ENCODE assay signal across 12 cellular contexts in genomic region chr6:27901801-27902200, GRCh38. TPM values are rescaled to one million over a fixed set of nuclear protein-coding genes. Genes with fewer than 3 reads are reported as not detected.
DNase-seq lines count a peak whose midpoint lies in the region; ATAC-seq, FAIRE-seq and TF ChIP-seq lines count a peak whose summit lies in the region.
"Had no signal": no experiment of that assay in that cellular context is flagged by ENCODE, and none has a peak within 500 bp of the region (broad histone marks: within the 10 kb centered on the region; RNA-seq: fewer than 3 reads in every experiment).

No MANE protein-coding gene starts in this region.

- H3K36me3 ChIP-seq in HepG2 (replicated peaks in 1 of 2; ENCODE audit: control insufficient read depth in 1 of 2, insufficient read depth in 2 of 2, low read length in 2 of 2) = no peaks in the 10 kb centered on the region
- no peaks in the 10 kb centered on the region for H3K36me3 ChIP-seq in right lobe of liver
- no peaks in the 10 kb centered on the region for H3K36me3 ChIP-seq in Panc1 (ENCODE audit: control insufficient read depth, insufficient read depth, low read length)
- no peaks in the 10 kb centered on the region for H3K36me3 ChIP-seq in endocrine pancreas (ENCODE audit: control insufficient read depth, insufficient read depth, low read length)

- in situ Hi-C loops in HepG2 (cut with HindIII; ENCODE audit: extremely low pct_ligation_motif_present, low pct_unique_long_range_greater_than_20kb) (loop anchor here (10.0 kb wide), 1 partner anchor 727 kb away; no protein-coding TSS in a partner anchor), Panc1 (cut with HindIII; ENCODE audit: low pct_unique_long_range_greater_than_20kb, low sequenced_read_pairs) (no loop called here)

- POLR2A ChIA-PET in HepG2 (lab: Yijun Ruan, JAX) = interaction anchor here (0.8 to 1.4 kb wide), 3 partner anchors 9 to 768 kb away, joined by 3 to 13 read pairs (median 4); a partner anchor contains a TSS
- POLR2A ChIA-PET in Panc1 (lab: Charles Lee) = interaction anchor here (0.6 to 1.3 kb wide), 3 partner anchors 9 to 210 kb away, joined by 4 to 10 read pairs (median 5); a partner anchor contains a TSS

- H3K27ac ChIP-seq in HepG2 (ENCODE audit: extremely low read length, insufficient read depth, low read length) (no peak overlapping the region), right lobe of liver (no peak overlapping the region), Panc1 (ENCODE audit: low read length) (peak overlapping the region; percentile 64; the same call in 1 of the 2 replicates)

- ATAC-seq in HepG2 = no peak
- ATAC-seq in right lobe of liver = no peak
- no peak for ATAC-seq in Panc1
- ATAC-seq in GM19035 (IDR thresholded peaks at IDR 0.05; ENCODE audit: unreplicated experiment) = no peak

- H3K4me3 ChIP-seq in HepG2 (replicated peaks in 1 of 3; ENCODE audit: insufficient read depth in 1 of 3, low read depth in 2 of 3, low read length in 3 of 3) (no peak overlapping the region; a peak in 1 of 6 replicates), right lobe of liver (no peak overlapping the region), Panc1 (ENCODE audit: low read depth in 2 of 2, low read length in 2 of 2) (peak overlapping the region in 1 of 2 experiments; percentile 78; a peak in 2 of 4 replicates), endocrine pancreas (ENCODE audit: control insufficient read depth, insufficient read depth, low read length) (peak overlapping the region; percentile 98)

- FAIRE-seq in HepG2 (lab: Jason Lieb, UNC) (no peak), urothelium cell line (lab: Jason Lieb, UNC) (no peak)

- no TSS peak for BruUV-seq in HepG2 (replicated peaks; lab: Mats Ljungman, UMichigan)
- no TSS peak for BruUV-seq in Panc1 (replicated peaks; lab: Mats Ljungman, UMichigan)

- peaks cover 25% of the 10 kb centered on the region for H3K4me1 ChIP-seq in HepG2 (ENCODE audit: insufficient read depth, low read length)
- H3K4me1 ChIP-seq in right lobe of liver = peaks cover 0 to 5% (median 3%) of the 10 kb centered on the region in 4 donors
- H3K4me1 ChIP-seq in Panc1 (ENCODE audit: control insufficient read depth, insufficient read depth, low read length) = peaks cover 13% of the 10 kb centered on the region
- no peaks in the 10 kb centered on the region for H3K4me1 ChIP-seq in endocrine pancreas (ENCODE audit: control insufficient read depth, insufficient read depth, low read length)

- TF ChIP-seq POLR2A in HepG2 (IDR thresholded peaks at IDR 0.05; ENCODE audit: insufficient read depth in 1 of 2, low read depth in 2 of 2, low read length in 2 of 2) (no peak), right lobe of liver (IDR thresholded peaks at IDR 0.05) (no peak)

- H3K79me2 ChIP-seq in HepG2 (ENCODE audit: insufficient read depth, low read length) = no peaks in the 10 kb centered on the region

- no peaks in the 10 kb centered on the region for H3K9me3 ChIP-seq in HepG2 (ENCODE audit: low read length)
- no peaks in the 10 kb centered on the region for H3K9me3 ChIP-seq in right lobe of liver
- H3K9me3 ChIP-seq in Panc1 (ENCODE audit: control insufficient read depth, insufficient read depth, low read depth, low read length) = no peaks in the 10 kb centered on the region
- no peaks in the 10 kb centered on the region for H3K9me3 ChIP-seq in endocrine pancreas (ENCODE audit: control insufficient read depth, low read length)

- WGBS in HepG2 (ENCODE audit: low lambda C conversion rate) = 84% methylated on average over 8 of the region's 8 CpGs
- WGBS in right lobe of liver (ENCODE audit: insufficient coverage, low coverage, low lambda C conversion rate, missing lambda C conversion rate) = 81% methylated on average over 7 of the region's 8 CpGs

- TF ChIP-seq RAD21 in HepG2 (CRISPR knock-in tag; IDR thresholded peaks at IDR 0.05) = no peak

- CTCF ChIA-PET in HepG2 (lab: Yijun Ruan, JAX; ENCODE audit: low intra/inter-chr PET ratio, low total read pairs) = interaction anchor here (1.2 kb wide), 1 partner anchor 129 kb away, joined by 3 read pairs; no protein-coding TSS in a partner anchor
- CTCF ChIA-PET in Panc1 (lab: Charles Lee) = interaction anchor here (0.7 kb wide), 2 partner anchors 65 to 74 kb away, joined by 3 to 7 read pairs; no protein-coding TSS in a partner anchor

- no peaks in the 10 kb centered on the region; the same call in 1 of the 2 replicates for H4K20me1 ChIP-seq in HepG2 (ENCODE audit: insufficient read depth, low read length)

- H3K4me2 ChIP-seq in HepG2 (ENCODE audit: low read depth, low read length) = no peak overlapping the region

- no peak for DNase-seq in HepG2 (ENCODE audit: low spot score)
- no peak for DNase-seq in right lobe of liver
- no peak for DNase-seq in Panc1 (ENCODE audit: low read depth, low spot score)
- peak; percentile 37 for DNase-seq in urothelium cell line (ENCODE audit: low spot score)
- no peak for DNase-seq in GM10266 (ENCODE audit: extremely low spot score)
- DNase-seq in iPS-NIHi11 (ENCODE audit: low spot score) = no peak

- intact Hi-C loops in HepG2 (cut with micrococcal nuclease; ENCODE audit: unreplicated experiment) (loop anchor here (2.0 to 10.0 kb wide), 4 partner anchors 183 to 724 kb away; partner anchors contain the start of gene ZNF165), right lobe of liver (cut with DNase I) (no loop called here), Panc1 (cut with micrococcal nuclease; ENCODE audit: unreplicated experiment) (loop anchor here (5.0 to 10.0 kb wide), 2 partner anchors 310 to 453 kb away; no protein-coding TSS in a partner anchor)

- no peak overlapping the region for H3K9ac ChIP-seq in HepG2 (ENCODE audit: insufficient read depth, low read depth, low read length)
- no peak overlapping the region for H3K9ac ChIP-seq in endocrine pancreas (ENCODE audit: control insufficient read depth, insufficient read depth, low read length)

- no peak overlapping the region for H2AFZ ChIP-seq in HepG2 (ENCODE audit: low read length)

- TF ChIP-seq EP300 in HepG2 (IDR thresholded peaks at IDR 0.05; ENCODE audit: low read depth in 2 of 2, low read length in 2 of 2) (no peak), HepG2 (CRISPR knock-in tag; IDR thresholded peaks at IDR 0.05; ENCODE audit: borderline replicate concordance) (no peak)

- H3K27me3 ChIP-seq in HepG2 (ENCODE audit: control insufficient read depth in 1 of 2, insufficient read depth in 2 of 2, low read length in 2 of 2) (no peaks in the 10 kb centered on the region), right lobe of liver (no peaks in the 10 kb centered on the region), Panc1 (ENCODE audit: control insufficient read depth, insufficient read depth, low read length) (no peaks in the 10 kb centered on the region), endocrine pancreas (ENCODE audit: control insufficient read depth, insufficient read depth, low read length) (no peaks in the 10 kb centered on the region)

- TF ChIP-seq CTCF in HepG2 (CRISPR knock-in tag; IDR thresholded peaks at IDR 0.05) (no peak), right lobe of liver (IDR thresholded peaks at IDR 0.05) (no peak), Panc1 (IDR thresholded peaks at IDR 0.05) (no peak), GM10266 (IDR thresholded peaks at IDR 0.05; ENCODE audit: control insufficient read depth, insufficient read depth, low read depth, missing control alignments) (no peak)

RNA-seq across cellular contexts. Expression of gene OR2B2, which starts 10.4 kb away (rescaled TPM):
- total RNA-seq in HepG2 (2016; rRNA removed; fragmentation: Illumina TruSeq; extraction: Trizol) (not detected in 2 replicates), right lobe of liver (not detected), Panc1 (2021; ENCODE audit: unreplicated experiment) (not detected)
- not detected in 2 replicates for total RNA-seq in HepG2 (2016; cell fraction: cytosol; rRNA removed; fragmentation: Illumina TruSeq; extraction: Trizol; ENCODE audit: low read depth)
- total RNA-seq in HepG2 (2016; cell fraction: insoluble cytoplasmic fraction; rRNA removed; fragmentation: Illumina TruSeq; extraction: Trizol) = not detected in 2 replicates
- total RNA-seq in HepG2 (2016; cell fraction: membrane; rRNA removed; fragmentation: Illumina TruSeq; extraction: Trizol) = not detected in 2 replicates
- total RNA-seq in HepG2 (2016; cell fraction: nucleus; rRNA removed; fragmentation: Illumina TruSeq; extraction: Trizol) = not detected in 2 replicates
- not detected in 2 replicates for polyA plus RNA-seq in HepG2 (2011; rRNA removed)
- polyA plus RNA-seq in HepG2 (2011; cell fraction: cytosol; rRNA removed) = not detected in 2 replicates
- not detected in 2 replicates for polyA plus RNA-seq in HepG2 (2011; cell fraction: nucleus; rRNA removed)
- polyA plus RNA-seq in HepG2 (2012) = not detected in 2 replicates
- polyA plus RNA-seq in HepG2 (2016; cell fraction: cytosol; fragmentation: Illumina TruSeq; extraction: Trizol; ENCODE audit: low read depth) = not detected in 2 replicates
- polyA plus RNA-seq in HepG2 (2016; cell fraction: insoluble cytoplasmic fraction; fragmentation: Illumina TruSeq; extraction: Trizol; ENCODE audit: low read depth) = not detected in 2 replicates
- polyA plus RNA-seq in HepG2 (2016; cell fraction: membrane; fragmentation: Illumina TruSeq; extraction: Trizol; ENCODE audit: low read depth) = not detected in 2 replicates
- polyA plus RNA-seq in HepG2 (2016; cell fraction: nucleus; fragmentation: Illumina TruSeq; extraction: Trizol; ENCODE audit: insufficient read depth, low read depth) = not detected in 2 replicates
- not detected in 2 replicates for polyA minus RNA-seq in HepG2 (2011; rRNA and poly(A)+ RNA removed; ENCODE audit: low replicate concordance)
- not detected in 2 replicates for polyA minus RNA-seq in HepG2 (2011; cell fraction: cytosol; rRNA and poly(A)+ RNA removed)
- not detected in 2 replicates for polyA minus RNA-seq in HepG2 (2011; cell fraction: nucleus; rRNA and poly(A)+ RNA removed)
- polyA plus RNA-seq in Panc1 (2012; ENCODE audit: insufficient read length) = not detected
- total RNA-seq: cardiac septum, lung, PC-3, sciatic nerve had no signal
- polyA plus RNA-seq: lung had no signal

RNA-seq across cellular contexts. Expression of gene OR2B6, which starts 55.2 kb away (rescaled TPM):
- not detected in 2 replicates for total RNA-seq in HepG2 (2016; rRNA removed; fragmentation: Illumina TruSeq; extraction: Trizol)
- total RNA-seq in HepG2 (2016; cell fraction: cytosol; rRNA removed; fragmentation: Illumina TruSeq; extraction: Trizol; ENCODE audit: low read depth) = not detected in 2 replicates
- 0.15 TPM in 1 of 2 replicates, not detected in the other for total RNA-seq in HepG2 (2016; cell fraction: insoluble cytoplasmic fraction; rRNA removed; fragmentation: Illumina TruSeq; extraction: Trizol)
- total RNA-seq in HepG2 (2016; cell fraction: membrane; rRNA removed; fragmentation: Illumina TruSeq; extraction: Trizol) = not detected in 2 replicates
- total RNA-seq in HepG2 (2016; cell fraction: nucleus; rRNA removed; fragmentation: Illumina TruSeq; extraction: Trizol) = not detected in 2 replicates
- polyA plus RNA-seq in HepG2 (2011; rRNA removed) = 1.2 and 1.4 TPM in 2 replicates
- polyA plus RNA-seq in HepG2 (2011; cell fraction: cytosol; rRNA removed) = 0.09 TPM in 1 of 2 replicates, not detected in the other
- polyA plus RNA-seq in HepG2 (2011; cell fraction: nucleus; rRNA removed) = 3.4 and 4.4 TPM in 2 replicates
- 0.35 and 0.41 TPM in 2 replicates for polyA plus RNA-seq in HepG2 (2012)
- not detected in 2 replicates for polyA plus RNA-seq in HepG2 (2016; cell fraction: cytosol; fragmentation: Illumina TruSeq; extraction: Trizol; ENCODE audit: low read depth)
- not detected in 2 replicates for polyA plus RNA-seq in HepG2 (2016; cell fraction: insoluble cytoplasmic fraction; fragmentation: Illumina TruSeq; extraction: Trizol; ENCODE audit: low read depth)
- not detected in 2 replicates for polyA plus RNA-seq in HepG2 (2016; cell fraction: membrane; fragmentation: Illumina TruSeq; extraction: Trizol; ENCODE audit: low read depth)
- 0.55 TPM in 1 of 2 replicates, not detected in the other for polyA plus RNA-seq in HepG2 (2016; cell fraction: nucleus; fragmentation: Illumina TruSeq; extraction: Trizol; ENCODE audit: insufficient read depth, low read depth)
- polyA minus RNA-seq in HepG2 (2011; rRNA and poly(A)+ RNA removed; ENCODE audit: low replicate concordance) = 0.76 and 12.4 TPM in 2 replicates
- polyA minus RNA-seq in HepG2 (2011; cell fraction: cytosol; rRNA and poly(A)+ RNA removed) = not detected in 2 replicates
- 2.2 and 2.7 TPM in 2 replicates for polyA minus RNA-seq in HepG2 (2011; cell fraction: nucleus; rRNA and poly(A)+ RNA removed)
- not detected for total RNA-seq in right lobe of liver
- 0.26 TPM for total RNA-seq in Panc1 (2021; ENCODE audit: unreplicated experiment)
- polyA plus RNA-seq in Panc1 (2012; ENCODE audit: insufficient read length) = not detected
- total RNA-seq: cardiac septum, lung, PC-3, sciatic nerve had no signal
- polyA plus RNA-seq: lung had no signal

Comparison
In these comparisons a context has a peak if more than half of its experiments do, and no peak if none do; other contexts are left out.
1. intact Hi-C loops: an anchor here in HepG2 (2.0 to 10.0 kb wide) and Panc1 (5.0 to 10.0 kb wide); none called in right lobe of liver.